In genomic region chr12:121536929-121537813, GRCh38 we compare ENCODE assay signal across 8 cellular contexts. TPM values are rescaled to one million over a fixed set of nuclear protein-coding genes. Genes with fewer than 3 reads are reported as not detected.
DNase-seq lines count a peak whose midpoint lies in the region; ATAC-seq and TF ChIP-seq lines count a peak whose summit lies in the region.

No MANE protein-coding gene starts in this region.

- peaks cover 13% of the 10 kb centered on the region for H3K4me1 ChIP-seq in A673 (ENCODE audit: insufficient read depth, low read length, poor library complexity, severe bottlenecking)

- H3K36me3 ChIP-seq in A673 (ENCODE audit: insufficient read depth, low read length, poor library complexity, severe bottlenecking) (peaks cover 15% of the 10 kb centered on the region), WERI-Rb-1 (peaks cover 19% of the 10 kb centered on the region)

- peak; percentile 45 for DNase-seq in A673 (ENCODE audit: low spot score)
- DNase-seq in NCI-H146 treated with DMSO at 0.1 percent for 48 hours (lab: John Stamatoyannopoulos, UW; ENCODE audit: unreplicated experiment): peak; percentile 59
- DNase-seq in WERI-Rb-1: peak; percentile 89
- peak; percentile 31 for DNase-seq in dedifferentiated amniotic fluid mesenchymal stem cell (ENCODE audit: extremely low spot score)
- DNase-seq in left lobe of liver (ENCODE audit: low spot score): peak; percentile 98
- DNase-seq in stimulated activated CD4-positive, alpha-beta T cell treated with anti-CD3 and anti-CD28 coated beads, Interleukin-2, amount 100 ng/mL, for 48 hours: peak; percentile 32 to 38

- ATAC-seq in GM18505 (IDR thresholded peaks at IDR 0.05; ENCODE audit: unreplicated experiment): peak; percentile 55
- ATAC-seq in HG02870 (IDR thresholded peaks at IDR 0.05; ENCODE audit: unreplicated experiment): peak; percentile 56
- peak; percentile 75 for ATAC-seq in left lobe of liver

- H3K27me3 ChIP-seq in A673 (replicated peaks; ENCODE audit: insufficient read depth, low read depth, low read length, poor library complexity) (no peaks in the 10 kb centered on the region), WERI-Rb-1 (ENCODE audit: insufficient read depth, low read depth, severe bottlenecking) (no peaks in the 10 kb centered on the region)

- POLR2A ChIA-PET in A673 (lab: Charles Lee; ENCODE audit: low non-redundant PET): interaction anchor here (0.7 kb wide), 1 partner anchor 1797 kb away, joined by 13 read pairs; no protein-coding TSS in a partner anchor

- CTCF ChIA-PET in A673 (lab: Charles Lee): interaction anchor here (0.6 to 1.2 kb wide), 3 partner anchors 15 to 131 kb away, joined by 4 to 9 read pairs (median 8); no protein-coding TSS in a partner anchor

- no peak for TF ChIP-seq CTCF in A673 (conservative IDR thresholded peaks at IDR 0.05; ENCODE audit: low read depth, low read length)
- no peak for TF ChIP-seq CTCF in WERI-Rb-1 (IDR thresholded peaks at IDR 0.05; ENCODE audit: low read depth, low read length)

- no TSS peak for BruUV-seq in A673 (replicated peaks; lab: Mats Ljungman, UMichigan)

- intact Hi-C loops in A673 (cut with micrococcal nuclease; ENCODE audit: unreplicated experiment): no loop called here

- peak; percentile 87 for TF ChIP-seq POLR2A in GM18505 (IDR thresholded peaks at IDR 0.05; ENCODE audit: borderline replicate concordance, extremely low read depth, insufficient read depth, insufficient read length)

- peak overlapping the region; percentile 57 for H3K4me3 ChIP-seq in A673 (ENCODE audit: low read depth, low read length, poor library complexity, severe bottlenecking)
- H3K4me3 ChIP-seq in WERI-Rb-1 (ENCODE audit: low read depth, low read length): peak overlapping the region; percentile 67

- H3K27ac ChIP-seq in A673 (ENCODE audit: low read depth, low read length, poor library complexity, severe bottlenecking) (peak overlapping the region; percentile 50), WERI-Rb-1 (peak overlapping the region; percentile 92)

- H3K9me3 ChIP-seq in A673 (ENCODE audit: low read depth, low read length, poor library complexity, severe bottlenecking) (no peaks in the 10 kb centered on the region), WERI-Rb-1 (ENCODE audit: severe bottlenecking) (no peaks in the 10 kb centered on the region)

RNA-seq across cellular contexts. Expression of gene KDM2B, which starts 43.7 kb away (rescaled TPM):
- 49.3 and 52.5 TPM in 2 replicates for total RNA-seq in A673 (2021)
- 10.1 TPM for total RNA-seq in left lobe of liver

Comparison
In these comparisons a context has a peak if more than half of its experiments do, and no peak if none do; other contexts are left out.
1. Peak in every context shown above with its lines: DNase-seq, ATAC-seq, H3K4me3 ChIP-seq and H3K27ac ChIP-seq.
2. DNase-seq: peak in every context shown above with its lines; median percentile 98 in left lobe of liver; 89 in WERI-Rb-1; 59 in NCI-H146 treated with DMSO at 0.1 percent for 48 hours; 45 in A673; 35 in stimulated activated CD4-positive, alpha-beta T cell treated with anti-CD3 and anti-CD28 coated beads, Interleukin-2, amount 100 ng/mL, for 48 hours; 31 in dedifferentiated amniotic fluid mesenchymal stem cell.